ENCODE assay signal across 24 cellular contexts in genomic region chr3:195925746-195926145, GRCh38.
"Had no signal": no experiment of that assay in that cellular context is flagged by ENCODE, and none has a peak within 500 bp of the region (broad histone marks: within the 10 kb centered on the region; RNA-seq: fewer than 3 reads in every experiment).

No MANE protein-coding gene starts in this region.

- H3K27me3 Mint-ChIP-seq: naive thymus-derived CD8-positive, alpha-beta T cell; natural killer cell treated with Interleukin-12 subunit alpha and Interleukin-12 subunit beta and Interleukin-15 and Interleukin-18, amount 100 ng/mL, for 72 hours; stimulated activated memory B cell treated with anti-CD40 and anti-IgM and Interleukin-4, amounts not matched to agents 10 μg/mL and 1 μg/mL and 100 μg/mL, for 72 hours; stimulated activated naive CD8-positive, alpha-beta T cell treated with anti-CD3 and anti-CD28 coated beads, Interleukin-15, amount 100 ng/mL, for 72 hours had no signal

- H3K9me3 Mint-ChIP-seq: naive thymus-derived CD8-positive, alpha-beta T cell; natural killer cell treated with Interleukin-12 subunit alpha and Interleukin-12 subunit beta and Interleukin-15 and Interleukin-18, amount 100 ng/mL, for 72 hours; nephron progenitor cell; neural crest cell; stimulated activated memory B cell treated with anti-CD40 and anti-IgM and Interleukin-4, amounts not matched to agents 10 μg/mL and 1 μg/mL and 100 μg/mL, for 72 hours; stimulated activated naive CD8-positive, alpha-beta T cell treated with anti-CD3 and anti-CD28 coated beads, Interleukin-15, amount 100 ng/mL, for 72 hours; type B pancreatic cell had no signal

- DNase-seq: naive thymus-derived CD8-positive, alpha-beta T cell; nephron progenitor cell; nucleus accumbens; pancreas; psoas muscle; right cardiac atrium; small intestine; stimulated activated CD4-positive, alpha-beta T cell treated with anti-CD3 and anti-CD28 coated beads, Interleukin-15, amount 100 ng/mL, for 24 hours; stimulated activated CD4-positive, alpha-beta T cell treated with anti-CD3 and anti-CD28 coated beads, Interleukin-2, amount 100 ng/mL, for 24 hours; stimulated activated CD4-positive, alpha-beta T cell treated with anti-CD3 and anti-CD28 coated beads, Interleukin-2, amount 100 ng/mL, for 48 hours; stimulated activated CD4-positive, alpha-beta T cell treated with anti-CD3 and anti-CD28 coated beads, Interleukin-4, amount 100 ng/mL, for 24 hours; stimulated activated naive CD4-positive, alpha-beta T cell; stimulated activated naive CD8-positive, alpha-beta T cell treated with anti-CD3 and anti-CD28 coated beads, Interleukin-15, amount 100 ng/mL, for 72 hours; stimulated activated naive CD8-positive, alpha-beta T cell treated with anti-CD3 and anti-CD28 coated beads, Interleukin-15, Interleukin-2, amounts not matched to agents 100 U/mL and 50 U/mL, for 24 hours; substantia nigra; testis; transverse colon; uterus had no signal

- H3K27ac Mint-ChIP-seq: naive thymus-derived CD8-positive, alpha-beta T cell; natural killer cell treated with Interleukin-12 subunit alpha and Interleukin-12 subunit beta and Interleukin-15 and Interleukin-18, amount 100 ng/mL, for 72 hours; nephron progenitor cell; progenitor cell of endocrine pancreas; stimulated activated memory B cell treated with anti-CD40 and anti-IgM and Interleukin-4, amounts not matched to agents 10 μg/mL and 1 μg/mL and 100 μg/mL, for 72 hours; type B pancreatic cell had no signal

- H3K4me1 Mint-ChIP-seq: naive thymus-derived CD8-positive, alpha-beta T cell; stimulated activated memory B cell treated with anti-CD40 and anti-IgM and Interleukin-4, amounts not matched to agents 10 μg/mL and 1 μg/mL and 100 μg/mL, for 72 hours; stimulated activated naive CD8-positive, alpha-beta T cell treated with anti-CD3 and anti-CD28 coated beads, Interleukin-15, amount 100 ng/mL, for 72 hours had no signal

- H3K4me3 Mint-ChIP-seq: naive thymus-derived CD8-positive, alpha-beta T cell; natural killer cell treated with Interleukin-12 subunit alpha and Interleukin-12 subunit beta and Interleukin-15 and Interleukin-18, amount 100 ng/mL, for 72 hours; nephron progenitor cell; neural crest cell; stimulated activated memory B cell treated with anti-CD40 and anti-IgM and Interleukin-4, amounts not matched to agents 10 μg/mL and 1 μg/mL and 100 μg/mL, for 72 hours; stimulated activated naive CD8-positive, alpha-beta T cell treated with anti-CD3 and anti-CD28 coated beads, Interleukin-15, amount 100 ng/mL, for 72 hours; type B pancreatic cell had no signal

- H3K36me3 Mint-ChIP-seq: naive thymus-derived CD8-positive, alpha-beta T cell; natural killer cell treated with Interleukin-12 subunit alpha and Interleukin-12 subunit beta and Interleukin-15 and Interleukin-18, amount 100 ng/mL, for 72 hours; type B pancreatic cell had no signal

- ATAC-seq: naive thymus-derived CD8-positive, alpha-beta T cell; natural killer cell treated with Interleukin-12 subunit alpha and Interleukin-12 subunit beta and Interleukin-15 and Interleukin-18, amount 100 ng/mL, for 72 hours; pancreas; psoas muscle; right cardiac atrium; stimulated activated memory B cell treated with anti-CD40 and anti-IgM and Interleukin-4, amounts not matched to agents 10 μg/mL and 1 μg/mL and 100 μg/mL, for 72 hours; stimulated activated naive CD8-positive, alpha-beta T cell treated with anti-CD3 and anti-CD28 coated beads, Interleukin-15, amount 100 ng/mL, for 72 hours; stimulated activated naive CD8-positive, alpha-beta T cell treated with anti-CD3 and anti-CD28 coated beads, Interleukin-15, Interleukin-2, amounts not matched to agents 100 U/mL and 50 U/mL, for 24 hours; upper lobe of right lung had no signal
